30 cellular contexts compared by ENCODE assay signal in genomic region chr12:3558854-3559253, GRCh38.
"Had no signal": no experiment of that assay in that cellular context is flagged by ENCODE, and none has a peak within 500 bp of the region (broad histone marks: within the 10 kb centered on the region; RNA-seq: fewer than 3 reads in every experiment).

No MANE protein-coding gene starts in this region.

- H3K4me1 ChIP-seq: adrenal gland, body of pancreas, breast epithelium had no signal

- H3K27ac ChIP-seq: adrenal gland, body of pancreas, brain microvascular endothelial cell, breast epithelium, VCaP had no signal

- H3K27me3 ChIP-seq: body of pancreas, brain microvascular endothelial cell had no signal

- H3K36me3 ChIP-seq: adrenal gland, brain microvascular endothelial cell, breast epithelium had no signal

- H3K4me3 ChIP-seq: adrenal gland, body of pancreas, breast epithelium had no signal

- ATAC-seq: activated CD8-positive, alpha-beta T cell treated with anti-CD3 and anti-CD28 coated beads for 36 hours; activated naive CD4-positive, alpha-beta T cell treated with anti-CD3 and anti-CD28 coated beads, Interleukin-2, amount 50 U/mL, for 72 hours; activated T-cell treated with anti-CD3 and anti-CD28 coated beads, Interleukin-2, amount 50 U/mL, for 4 hours; activated T-cell treated with anti-CD3 and anti-CD28 coated beads, Interleukin-2, amount 50 U/mL, for 72 hours; activated T-helper 17 cell treated with anti-CD3 and anti-CD28 coated beads, Interleukin-2, amount 50 U/mL, for 72 hours; body of pancreas had no signal

- DNase-seq: activated B cell treated with CpG ODN at 0.5 μM for 24 hours; activated CD4-positive, alpha-beta memory T cell treated with anti-CD3 and anti-CD28 coated beads for 36 hours; activated CD4-positive, alpha-beta T cell treated with anti-CD3 and anti-CD28 coated beads for 4 hours; activated CD4-positive, alpha-beta T cell treated with anti-CD3 and anti-CD28 coated beads, Interleukin-2, amount 10 ng/mL, durations not matched to agents 24 days and 14 days; activated CD4-positive, alpha-beta T cell treated with anti-CD3 and anti-CD28 coated beads, Interleukin-2, amount 50 U/mL, for 1 hour; activated CD4-positive, alpha-beta T cell treated with anti-CD3 and anti-CD28 coated beads, Interleukin-2, amount 50 U/mL, for 4 hours; activated CD4-positive, CD25-positive, alpha-beta regulatory T cell treated with anti-CD3 and anti-CD28 coated beads, Interleukin-2, amount 50 U/mL, for 72 hours; activated CD8-positive, alpha-beta memory T cell treated with anti-CD3 and anti-CD28 coated beads, Interleukin-2, amount 50 U/mL, for 4 hours; activated CD8-positive, alpha-beta T cell treated with anti-CD3 and anti-CD28 coated beads for 36 hours; activated gamma-delta T cell treated with Interleukin-2 at 50 U/mL for 16 hours; activated naive CD4-positive, alpha-beta T cell; activated naive CD4-positive, alpha-beta T cell treated with anti-CD3 and anti-CD28 coated beads for 36 hours; activated naive CD4-positive, alpha-beta T cell treated with anti-CD3 and anti-CD28 coated beads, Interleukin-2, amount 50 U/mL, for 16 hours; activated naive CD8-positive, alpha-beta T cell treated with anti-CD3 and anti-CD28 coated beads for 36 hours; activated T-cell treated with anti-CD3 and anti-CD28 coated beads for 4 hours; activated T-cell treated with anti-CD3 and anti-CD28 coated beads, Interleukin-2, amount 50 U/mL, for 1 hour; activated T-cell treated with anti-CD3 and anti-CD28 coated beads, Interleukin-2, amount 50 U/mL, for 4 hours; activated T-cell treated with anti-CD3 and anti-CD28 coated beads, Interleukin-2, amount 50 U/mL, for 72 hours; adrenal gland; amniotic stem cell; body of pancreas; brain microvascular endothelial cell; central memory CD4-positive, alpha-beta T cell; T-helper 1 cell; T-helper 2 cell; T-helper 9 cell had no signal

- H3K9me3 ChIP-seq: adrenal gland, body of pancreas, breast epithelium had no signal
